Comparison of ENCODE assay signal across 8 cellular contexts in genomic region chr11:65013692-65014145, GRCh38. TPM values are rescaled to one million over a fixed set of nuclear protein-coding genes. Genes with fewer than 3 reads are reported as not detected.
DNase-seq lines count a peak whose midpoint lies in the region; ATAC-seq, FAIRE-seq and TF ChIP-seq lines count a peak whose summit lies in the region.

No MANE protein-coding gene starts in this region.

- H3K9me3 ChIP-seq in Loucy (ENCODE audit: insufficient read depth, low read depth, low read length) = no peaks in the 10 kb centered on the region
- H3K9me3 ChIP-seq in SU-DHL-6 (ENCODE audit: insufficient read depth, low read length) = no peaks in the 10 kb centered on the region
- H3K9me3 ChIP-seq in right cardiac atrium (ENCODE audit: control insufficient read depth, low read length) = no peaks in the 10 kb centered on the region

- H2AFZ ChIP-seq in Loucy (ENCODE audit: low read length) (peak overlapping the region; percentile 93), SU-DHL-6 (ENCODE audit: low read depth, low read length, severe bottlenecking) (peak overlapping the region; percentile 85)

- peak overlapping the region; percentile 91 for H3K9ac ChIP-seq in Loucy (ENCODE audit: low read depth, low read length, poor library complexity, severe bottlenecking)
- H3K9ac ChIP-seq in SU-DHL-6 (ENCODE audit: low read length) = peak overlapping the region; percentile 74

- H3K4me3 ChIP-seq in GM08714 (ENCODE audit: low read length) = peak overlapping the region; percentile 80
- peak overlapping the region; percentile 89 for H3K4me3 ChIP-seq in Loucy (ENCODE audit: low read length, poor library complexity, severe bottlenecking)
- H3K4me3 ChIP-seq in SU-DHL-6 (ENCODE audit: insufficient read depth, low read length, poor library complexity, severe bottlenecking) = peak overlapping the region; percentile 96
- H3K4me3 ChIP-seq in right cardiac atrium (ENCODE audit: low read length) = peak overlapping the region; percentile 58

- DNase-seq in H54 (ENCODE audit: insufficient read length, low spot score) (peak; percentile 83), right cardiac atrium (peak; percentile 94 to 98 (median 98)), pulmonary artery endothelial cell (ENCODE audit: low read depth, low spot score) (peak; percentile 59), 8988T (no peak)

- no peak for FAIRE-seq in H54 (lab: Jason Lieb, UNC)

- H3F3A ChIP-seq in Loucy (ENCODE audit: low read depth) (peaks cover 6% of the 10 kb centered on the region), SU-DHL-6 (ENCODE audit: insufficient read depth) (0 out of 2 replicates have a peak, but pooled peaks cover 4% of the 10 kb centered on the region)

- under 1% methylated on average over 37 of the region's 37 CpGs for WGBS in right cardiac atrium

- TF ChIP-seq POLR2A in H54 (IDR thresholded peaks at IDR 0.05; ENCODE audit: low read depth, low read length) = peak; percentile 43; the same call in 1 of the 2 replicates

- H4K20me1 ChIP-seq in Loucy (ENCODE audit: insufficient read depth, low read length, poor library complexity, severe bottlenecking) (peaks cover 8% of the 10 kb centered on the region), SU-DHL-6 (ENCODE audit: low read depth, low read length) (no peaks in the 10 kb centered on the region)

- peaks cover 23% of the 10 kb centered on the region for H3K4me1 ChIP-seq in Loucy (ENCODE audit: insufficient read depth, low read length, poor library complexity, severe bottlenecking)
- H3K4me1 ChIP-seq in right cardiac atrium (ENCODE audit: control insufficient read depth, insufficient read depth, low read length) = no peaks in the 10 kb centered on the region

- H3K9me2 ChIP-seq in Loucy (replicated peaks; ENCODE audit: low read depth, low read length) = no peaks in the 10 kb centered on the region
- H3K9me2 ChIP-seq in SU-DHL-6 (replicated peaks; ENCODE audit: insufficient read depth, low read length) = no peaks in the 10 kb centered on the region

- no peaks in the 10 kb centered on the region for H3K27me3 ChIP-seq in Loucy (ENCODE audit: insufficient read depth, low read length, poor library complexity, severe bottlenecking)
- H3K27me3 ChIP-seq in SU-DHL-6 (ENCODE audit: low read length) = no peaks in the 10 kb centered on the region
- H3K27me3 ChIP-seq in right cardiac atrium (ENCODE audit: control insufficient read depth, insufficient read depth) = no peaks in the 10 kb centered on the region

- H3K79me2 ChIP-seq in Loucy (ENCODE audit: insufficient read depth, low read length) (peaks cover 32% of the 10 kb centered on the region), SU-DHL-6 (ENCODE audit: insufficient read depth, low read length) (peaks cover 24% of the 10 kb centered on the region)

- H3K27ac ChIP-seq in SU-DHL-6 (ENCODE audit: low read depth, low read length) (peak overlapping the region; percentile 88), angular gyrus (ENCODE audit: low read depth, low read length) (peak overlapping the region; percentile 98), right cardiac atrium (ENCODE audit: low read length) (peak overlapping the region; percentile 90)

- peak; percentile 57 for TF ChIP-seq CTCF in Loucy (conservative IDR thresholded peaks at IDR 0.05; ENCODE audit: low read length)
- TF ChIP-seq CTCF in SU-DHL-6 (IDR thresholded peaks at IDR 0.05; ENCODE audit: insufficient read depth, low read length, poor library complexity, severe bottlenecking) = peak; percentile 42

- peaks cover 2% of the 10 kb centered on the region; the same call in 1 of the 2 replicates for H3K36me3 ChIP-seq in Loucy (ENCODE audit: insufficient read depth, low read length)
- no peaks in the 10 kb centered on the region for H3K36me3 ChIP-seq in SU-DHL-6 (ENCODE audit: low read length)

- ATAC-seq in right cardiac atrium = peak; percentile 93 to 95

- intact Hi-C loops in right cardiac atrium (cut with DNase I) = loop anchor here in 3 of 4 donors (5.0 to 10.0 kb wide), 3 partner anchors 71 to 109 kb away; partner anchors contain the start of genes CDCA5 (in 1 of the 3), FAU (in 1 of the 3), MRPL49 (in 1 of the 3) and PPP2R5B (in 1 of the 3)

- H3K4me2 ChIP-seq in Loucy (ENCODE audit: low read depth, low read length, poor library complexity, severe bottlenecking) = peak overlapping the region; percentile 85
- H3K4me2 ChIP-seq in SU-DHL-6 (ENCODE audit: low read depth, low read length, poor library complexity, severe bottlenecking) = peak overlapping the region; percentile 82

RNA-seq across cellular contexts. Expression of gene ARL2, which starts 0.2 kb away (rescaled TPM):
- total RNA-seq in right cardiac atrium (100 to 1,000 TPM; 117 to 144 (median 130) TPM), pulmonary artery endothelial cell (93.5 and 124 TPM in 2 replicates)
- 179 TPM for polyA plus RNA-seq in right cardiac atrium

RNA-seq across cellular contexts. Expression of gene SNX15, which starts 13.5 kb away (rescaled TPM):
- total RNA-seq in right cardiac atrium (10 to 100 TPM; 14.3 to 25.2 (median 19.9) TPM), pulmonary artery endothelial cell (8.2 and 10.5 TPM in 2 replicates)
- 16.7 TPM for polyA plus RNA-seq in right cardiac atrium

RNA-seq across cellular contexts. Expression of gene BATF2, which starts 16.9 kb away (rescaled TPM):
- total RNA-seq in right cardiac atrium = 1 to 10 TPM; 1.4 to 3.5 (median 1.7) TPM
- 1.3 TPM for polyA plus RNA-seq in right cardiac atrium
- 0.40 and 1.1 TPM in 2 replicates for total RNA-seq in pulmonary artery endothelial cell

RNA-seq across cellular contexts. Expression of gene SAC3D1, which starts 27.3 kb away (rescaled TPM):
- total RNA-seq in right cardiac atrium (1 to 10 TPM; 4.2 to 7.7 (median 6.4) TPM), pulmonary artery endothelial cell (9.4 and 11.4 TPM in 2 replicates)
- polyA plus RNA-seq in right cardiac atrium = 6.4 TPM

RNA-seq across cellular contexts. Expression of gene MAJIN, which starts 41.8 kb away (rescaled TPM):
- total RNA-seq in right cardiac atrium (not detected), pulmonary artery endothelial cell (not detected in 2 replicates)
- polyA plus RNA-seq in right cardiac atrium = not detected
